ENCODE assay signal across 8 cellular contexts in genomic region chr14:32202468-32202865, GRCh38. TPM values are rescaled to one million over a fixed set of nuclear protein-coding genes. Genes with fewer than 3 reads are reported as not detected.
DNase-seq lines count a peak whose midpoint lies in the region; ATAC-seq and TF ChIP-seq lines count a peak whose summit lies in the region.

No MANE protein-coding gene starts in this region.

- no peaks in the 10 kb centered on the region for H3K36me3 ChIP-seq in Peyer's patch

- peaks cover 48% of the 10 kb centered on the region for H3K4me1 Mint-ChIP-seq in activated CD4-positive, alpha-beta T cell treated with anti-CD3 and anti-CD28 coated beads, Interleukin-2, amount 10 ng/mL, durations not matched to agents 7 days and 5 days
- peaks cover 20 to 30% of the 10 kb centered on the region in 2 donors for H3K4me1 Mint-ChIP-seq in effector memory CD8-positive, alpha-beta T cell (ENCODE audit: low read depth in 2 of 2)
- peaks cover 16% of the 10 kb centered on the region for H3K4me1 Mint-ChIP-seq in nephron progenitor cell

- H3K27ac Mint-ChIP-seq in activated CD4-positive, alpha-beta T cell treated with anti-CD3 and anti-CD28 coated beads, Interleukin-2, amount 10 ng/mL, durations not matched to agents 7 days and 5 days, result peak overlapping the region; percentile 97
- peak overlapping the region; percentile 98 to 99 for H3K27ac Mint-ChIP-seq in effector memory CD8-positive, alpha-beta T cell
- H3K27ac Mint-ChIP-seq in nephron progenitor cell, result peak overlapping the region; percentile 100

- TF ChIP-seq CTCF in Peyer's patch (IDR thresholded peaks at IDR 0.05) (no peak), nephron progenitor cell (IDR thresholded peaks at IDR 0.05) (no peak)

- TF ChIP-seq POLR2A in Peyer's patch (IDR thresholded peaks at IDR 0.05), result no peak

- no peak for ATAC-seq in effector memory CD8-positive, alpha-beta T cell (replicated peaks)
- ATAC-seq in GM21528 (IDR thresholded peaks at IDR 0.05; ENCODE audit: low FRiP score, unreplicated experiment) (no peak), HG03442 (IDR thresholded peaks at IDR 0.05; ENCODE audit: unreplicated experiment) (no peak)

- H3K9me3 ChIP-seq in Peyer's patch, result no peaks in the 10 kb centered on the region

- peaks cover 5% of the 10 kb centered on the region for H3K27me3 Mint-ChIP-seq in activated CD4-positive, alpha-beta T cell treated with anti-CD3 and anti-CD28 coated beads, Interleukin-2, amount 10 ng/mL, durations not matched to agents 7 days and 5 days
- H3K27me3 Mint-ChIP-seq in effector memory CD8-positive, alpha-beta T cell, result peaks cover 0 to 10% of the 10 kb centered on the region in 2 donors
- H3K27me3 Mint-ChIP-seq in nephron progenitor cell (ENCODE audit: low read depth, poor library complexity), result peaks cover 18% of the 10 kb centered on the region

- peaks cover 0 to 15% (median 0%) of the 10 kb centered on the region in 4 donors for H3K4me1 ChIP-seq in Peyer's patch

- H3K9me3 Mint-ChIP-seq in activated CD4-positive, alpha-beta T cell treated with anti-CD3 and anti-CD28 coated beads, Interleukin-2, amount 10 ng/mL, durations not matched to agents 7 days and 5 days, result no peaks in the 10 kb centered on the region
- peaks cover 0 to 3% of the 10 kb centered on the region in 2 donors for H3K9me3 Mint-ChIP-seq in effector memory CD8-positive, alpha-beta T cell
- no peaks in the 10 kb centered on the region for H3K9me3 Mint-ChIP-seq in nephron progenitor cell

- no peak for DNase-seq in activated CD4-positive, alpha-beta T cell treated with anti-CD3 and anti-CD28 coated beads, Interleukin-2, amount 10 ng/mL, durations not matched to agents 7 days and 5 days
- DNase-seq in activated CD4-positive, alpha-beta T cell treated with anti-CD3 and anti-CD28 coated beads, Interleukin-2, amount 50 U/mL, for 48 hours, result no peak
- DNase-seq in Peyer's patch (no peak), nephron progenitor cell (no peak)
- DNase-seq in effector memory CD8-positive, alpha-beta T cell, result no peak
- no peak for DNase-seq in activated CD4-positive, CD25-positive, alpha-beta regulatory T cell (lab: John Stamatoyannopoulos, UW)

- POLR2A ChIA-PET in activated CD4-positive, alpha-beta T cell treated with anti-CD3 and anti-CD28 coated beads, Interleukin-2, amount 10 ng/mL, durations not matched to agents 7 days and 5 days (lab: Charles Lee), result no interaction called here

- H3K4me3 ChIP-seq in Peyer's patch, result peak overlapping the region; percentile 61 to 72 (median 66)

- CTCF ChIA-PET in activated CD4-positive, alpha-beta T cell treated with anti-CD3 and anti-CD28 coated beads, Interleukin-2, amount 10 ng/mL, durations not matched to agents 7 days and 5 days (lab: Charles Lee), result no interaction called here

- H3K36me3 Mint-ChIP-seq in activated CD4-positive, alpha-beta T cell treated with anti-CD3 and anti-CD28 coated beads, Interleukin-2, amount 10 ng/mL, durations not matched to agents 7 days and 5 days (ENCODE audit: low read depth), result peaks cover 2% of the 10 kb centered on the region
- H3K36me3 Mint-ChIP-seq in effector memory CD8-positive, alpha-beta T cell (ENCODE audit: insufficient read depth), result peaks cover 41% of the 10 kb centered on the region
- H3K36me3 Mint-ChIP-seq in nephron progenitor cell (ENCODE audit: low read depth), result no peaks in the 10 kb centered on the region

- H3K4me3 Mint-ChIP-seq in activated CD4-positive, alpha-beta T cell treated with anti-CD3 and anti-CD28 coated beads, Interleukin-2, amount 10 ng/mL, durations not matched to agents 7 days and 5 days, result peak overlapping the region; percentile 86
- H3K4me3 Mint-ChIP-seq in effector memory CD8-positive, alpha-beta T cell, result peak overlapping the region; percentile 84 to 92
- H3K4me3 Mint-ChIP-seq in nephron progenitor cell, result peak overlapping the region; percentile 94

- peak overlapping the region; percentile 82 to 91 (median 88) for H3K27ac ChIP-seq in Peyer's patch

- no peaks in the 10 kb centered on the region for H3K27me3 ChIP-seq in Peyer's patch

RNA-seq across cellular contexts. Expression of gene RNU6-8, which starts 0.6 kb away (rescaled TPM):
- not detected for total RNA-seq in activated CD4-positive, alpha-beta T cell treated with anti-CD3 and anti-CD28 coated beads, Interleukin-2, amount 10 ng/mL, durations not matched to agents 7 days and 5 days
- not detected for total RNA-seq in Peyer's patch

RNA-seq across cellular contexts. Expression of gene RNU6-7, which starts 0.6 kb away (rescaled TPM):
- not detected for total RNA-seq in activated CD4-positive, alpha-beta T cell treated with anti-CD3 and anti-CD28 coated beads, Interleukin-2, amount 10 ng/mL, durations not matched to agents 7 days and 5 days
- not detected for total RNA-seq in Peyer's patch
